In genomic region chr2:71346065-71346464, GRCh38 we compare ENCODE assay signal across 27 cellular contexts.
"Had no signal": no experiment of that assay in that cellular context is flagged by ENCODE, and none has a peak within 500 bp of the region (broad histone marks: within the 10 kb centered on the region; RNA-seq: fewer than 3 reads in every experiment).

No MANE protein-coding gene starts in this region.

- DNase-seq: stimulated activated CD4-positive, alpha-beta T cell treated with anti-CD3 and anti-CD28 coated beads, Interleukin-2, amount 100 ng/mL, for 48 hours; stimulated activated CD4-positive, alpha-beta T cell treated with anti-CD3 and anti-CD28 coated beads, Interleukin-4, amount 100 ng/mL, for 1 hour; stimulated activated CD4-positive, alpha-beta T cell treated with anti-CD3 and anti-CD28 coated beads, Interleukin-4, amount 100 ng/mL, for 24 hours; stimulated activated CD4-positive, alpha-beta T cell treated with anti-CD3 and anti-CD28 coated beads, Interleukin-4, amount 100 ng/mL, for 4 hours; stimulated activated CD8-positive, alpha-beta memory T cell treated with anti-CD3 and anti-CD28 coated beads, Interleukin-4, amount 100 ng/mL, for 48 hours; stimulated activated naive B cell treated with anti-CD40 and anti-IgM and Interleukin-4, amounts not matched to agents 10 μg/mL and 1 μg/mL and 100 μg/mL, for 72 hours; stimulated activated naive CD4-positive, alpha-beta T cell; stimulated activated naive CD4-positive, alpha-beta T cell treated with Interleukin-2 at 50 U/mL for 16 hours; stimulated activated naive CD8-positive, alpha-beta T cell treated with anti-CD3 and anti-CD28 coated beads, Interleukin-15, amount 100 ng/mL, for 72 hours; stimulated activated naive CD8-positive, alpha-beta T cell treated with anti-CD3 and anti-CD28 coated beads, Interleukin-15, Interleukin-2, amounts not matched to agents 100 U/mL and 50 U/mL, for 24 hours; stomach; substantia nigra; testis; thyroid gland; tibial artery; transverse colon; trophoblast cell; upper lobe of left lung; upper lobe of right lung; uterus had no signal

- H3K9me3 ChIP-seq: stomach, suprapubic skin, testis, thoracic aorta, thyroid gland, tibial artery, tibial nerve, transverse colon, upper lobe of left lung, upper lobe of right lung, uterus, vagina had no signal

- H3K4me3 ChIP-seq: stomach, suprapubic skin, testis, thoracic aorta, thyroid gland, tibial artery, tibial nerve, transverse colon, upper lobe of left lung, upper lobe of right lung, uterus, vagina had no signal

- H3K4me1 ChIP-seq: testis, uterus had no signal

- H3K27me3 ChIP-seq: stomach, suprapubic skin, testis, thyroid gland, tibial artery, tibial nerve, transverse colon, upper lobe of left lung, upper lobe of right lung, uterus, vagina had no signal

- ATAC-seq: stimulated activated effector memory CD8-positive, alpha-beta T cell treated with anti-CD3 and anti-CD28 coated beads, Interleukin-12 subunit alpha, Interleukin-12 subunit beta, amount 100 ng/mL, for 72 hours; stimulated activated memory B cell treated with anti-CD40 and anti-IgM and Interleukin-4, amounts not matched to agents 10 μg/mL and 1 μg/mL and 100 μg/mL, for 72 hours; stimulated activated naive B cell treated with anti-CD40 and anti-IgM and Interleukin-4, amounts not matched to agents 10 μg/mL and 1 μg/mL and 100 μg/mL, for 72 hours; stimulated activated naive CD8-positive, alpha-beta T cell treated with anti-CD3 and anti-CD28 coated beads, Interleukin-15, amount 100 ng/mL, for 72 hours; stimulated activated naive CD8-positive, alpha-beta T cell treated with anti-CD3 and anti-CD28 coated beads, Interleukin-15, Interleukin-2, amounts not matched to agents 100 U/mL and 50 U/mL, for 24 hours; upper lobe of right lung had no signal

- H3K27ac ChIP-seq: stomach, suprapubic skin, testis, thoracic aorta, thyroid gland, tibial artery, tibial nerve, transverse colon, upper lobe of left lung, upper lobe of right lung, uterus, vagina had no signal

- FAIRE-seq: urothelium cell line had no signal

- H3K36me3 ChIP-seq: uterus had no signal
